9 cellular contexts compared by ENCODE assay signal in genomic region chr9:89309166-89309565, GRCh38. TPM values are rescaled to one million over a fixed set of nuclear protein-coding genes. Genes with fewer than 3 reads are reported as not detected.
DNase-seq lines count a peak whose midpoint lies in the region; ATAC-seq and TF ChIP-seq lines count a peak whose summit lies in the region.
"Had no signal": no experiment of that assay in that cellular context is flagged by ENCODE, and none has a peak within 500 bp of the region (broad histone marks: within the 10 kb centered on the region; RNA-seq: fewer than 3 reads in every experiment).

No MANE protein-coding gene starts in this region.

- H3K36me3 ChIP-seq in left ventricle myocardium inferior: peaks cover 7% of the 10 kb centered on the region
- H3K36me3 ChIP-seq in lower lobe of right lung: no peaks in the 10 kb centered on the region
- no peaks in the 10 kb centered on the region for H3K36me3 ChIP-seq in uterus

- H3K27me3 ChIP-seq in left ventricle myocardium inferior (ENCODE audit: low read depth) (no peaks in the 10 kb centered on the region), lower lobe of right lung (ENCODE audit: low read depth) (no peaks in the 10 kb centered on the region), uterus (no peaks in the 10 kb centered on the region)

- peak overlapping the region; percentile 89 for H3K4me3 Mint-ChIP-seq in activated T-helper 17 cell treated with anti-CD3 and anti-CD28 coated beads, Interleukin-2, amount 50 U/mL, for 72 hours

- H3K4me3 ChIP-seq in left ventricle myocardium inferior (peak overlapping the region; percentile 91), lower lobe of right lung (no peak overlapping the region), uterus (no peak overlapping the region)

- H3K9me3 ChIP-seq in left ventricle myocardium inferior (replicated peaks): no peaks in the 10 kb centered on the region
- H3K9me3 ChIP-seq in lower lobe of right lung: no peaks in the 10 kb centered on the region
- H3K9me3 ChIP-seq in uterus: no peaks in the 10 kb centered on the region

- H3K27ac ChIP-seq in left ventricle myocardium inferior (replicated peaks) (peak overlapping the region; percentile 100), lower lobe of right lung (peak overlapping the region; percentile 100), uterus (peak overlapping the region; percentile 99 to 100)

- H3K27ac Mint-ChIP-seq in activated T-helper 17 cell treated with anti-CD3 and anti-CD28 coated beads, Interleukin-2, amount 50 U/mL, for 72 hours: peak overlapping the region; percentile 100

- H3K36me3 Mint-ChIP-seq in activated T-helper 17 cell treated with anti-CD3 and anti-CD28 coated beads, Interleukin-2, amount 50 U/mL, for 72 hours (ENCODE audit: low read depth): peaks cover 36% of the 10 kb centered on the region

- H3K9me3 Mint-ChIP-seq in activated T-helper 17 cell treated with anti-CD3 and anti-CD28 coated beads, Interleukin-2, amount 50 U/mL, for 72 hours: no peaks in the 10 kb centered on the region

- intact Hi-C loops in left ventricle myocardium inferior (cut with micrococcal nuclease) (no loop called here), left cardiac atrium (cut with DNase I) (no loop called here), lower lobe of right lung (cut with DNase I) (no loop called here), uterus (cut with DNase I; ENCODE audit: low total_unique reads) (no loop called here)

- TF ChIP-seq CTCF in left ventricle myocardium inferior (IDR thresholded peaks at IDR 0.05; ENCODE audit: borderline replicate concordance): no peak
- TF ChIP-seq CTCF in lower lobe of right lung (IDR thresholded peaks at IDR 0.05): no peak
- TF ChIP-seq CTCF in uterus (IDR thresholded peaks at IDR 0.05): no peak

- DNase-seq in left ventricle myocardium inferior (no peak), left cardiac atrium (no peak), lower lobe of right lung (no peak), uterus (no peak), C1 segment of cervical spinal cord (lab: John Stamatoyannopoulos, UW) (no peak)
- DNase-seq: NCI-H187 had no signal

- H3K4me1 Mint-ChIP-seq in activated T-helper 17 cell treated with anti-CD3 and anti-CD28 coated beads, Interleukin-2, amount 50 U/mL, for 72 hours: peaks cover 7% of the 10 kb centered on the region

- H3K4me1 ChIP-seq in left ventricle myocardium inferior (peaks cover 37% of the 10 kb centered on the region), lower lobe of right lung (peaks cover 18% of the 10 kb centered on the region), uterus (peaks cover 0 to 10% of the 10 kb centered on the region in 2 donors)

- no peaks in the 10 kb centered on the region for H3K27me3 Mint-ChIP-seq in activated T-helper 17 cell treated with anti-CD3 and anti-CD28 coated beads, Interleukin-2, amount 50 U/mL, for 72 hours

- TF ChIP-seq POLR2A in uterus (IDR thresholded peaks at IDR 0.05): no peak

- ATAC-seq in left cardiac atrium: no peak
- no peak for ATAC-seq in activated T-helper 17 cell treated with anti-CD3 and anti-CD28 coated beads, Interleukin-2, amount 50 U/mL, for 72 hours (replicated peaks)
- no peak for ATAC-seq in lower lobe of right lung
- ATAC-seq in HG02884 (IDR thresholded peaks at IDR 0.05; ENCODE audit: unreplicated experiment): no peak
- ATAC-seq in GM19395 (IDR thresholded peaks at IDR 0.05; ENCODE audit: unreplicated experiment): no peak

RNA-seq across cellular contexts. Expression of gene CKS2, which starts 1.8 kb away (rescaled TPM):
- total RNA-seq in left ventricle myocardium inferior: 11.6 TPM
- 1 to 10 TPM; 4.2 to 8.6 TPM for total RNA-seq in left cardiac atrium
- total RNA-seq in activated T-helper 17 cell treated with anti-CD3 and anti-CD28 coated beads, Interleukin-2, amount 50 U/mL, for 72 hours: 100 to 1,000 TPM; 179 to 230 TPM
- 16.6 TPM for total RNA-seq in lower lobe of right lung
- 10 to 100 TPM in 3 of 4 donors, 1 to 10 TPM in 1; 4.2 to 57.0 (median 19.1) TPM for total RNA-seq in uterus

RNA-seq across cellular contexts. Expression of gene SECISBP2, which starts 9.1 kb away (rescaled TPM):
- total RNA-seq in left ventricle myocardium inferior (13.8 TPM), left cardiac atrium (10 to 100 TPM; 17.1 to 22.7 TPM), lower lobe of right lung (55.6 TPM), uterus (10 to 100 TPM; 41.8 to 76.0 (median 59.8) TPM)
- 10 to 100 TPM; 33.1 to 40.1 TPM for total RNA-seq in activated T-helper 17 cell treated with anti-CD3 and anti-CD28 coated beads, Interleukin-2, amount 50 U/mL, for 72 hours
